Comparison of ENCODE assay signal across 20 cellular contexts in genomic region chr15:86018679-86019078, GRCh38.
DNase-seq lines count a peak whose midpoint lies in the region; ATAC-seq, FAIRE-seq and TF ChIP-seq lines count a peak whose summit lies in the region.
"Had no signal": no experiment of that assay in that cellular context is flagged by ENCODE, and none has a peak within 500 bp of the region (broad histone marks: within the 10 kb centered on the region; RNA-seq: fewer than 3 reads in every experiment).

No MANE protein-coding gene starts in this region.

- peaks cover 0 to 1% of the 10 kb centered on the region in 2 donors for H3K4me1 Mint-ChIP-seq in effector memory CD8-positive, alpha-beta T cell (ENCODE audit: low read depth in 2 of 2)
- H3K4me1 Mint-ChIP-seq: CD4-positive, CD25-positive, alpha-beta regulatory T cell; CD8-positive, alpha-beta memory T cell had no signal

- no peaks in the 10 kb centered on the region for H3F3A ChIP-seq in OCI-LY1 (ENCODE audit: insufficient read depth, low read length)

- RAD21 ChIA-PET in GM12878 (lab: Charles Lee; ENCODE audit: unreplicated experiment), result no interaction called here

- SMC1A ChIA-PET in GM12878 (lab: Charles Lee; ENCODE audit: uncharacterized antibody, unreplicated experiment), result no interaction called here

- no peak overlapping the region for H3K4me3 Mint-ChIP-seq in effector memory CD8-positive, alpha-beta T cell
- H3K4me3 Mint-ChIP-seq: CD4-positive, CD25-positive, alpha-beta regulatory T cell; CD8-positive, alpha-beta memory T cell had no signal

- H4K20me1 ChIP-seq in OCI-LY1 (ENCODE audit: insufficient read depth, low read length) (no peaks in the 10 kb centered on the region), GM12878 (ENCODE audit: control insufficient read depth, insufficient read depth) (no peaks in the 10 kb centered on the region)

- H3K4me2 ChIP-seq in OCI-LY1 (ENCODE audit: low read length) (peak overlapping the region; percentile 43), GM12878 (ENCODE audit: control insufficient read depth, insufficient read depth) (no peak overlapping the region)

- 25% methylated on average over 5 of the region's 5 CpGs for WGBS in GM12878 (ENCODE audit: insufficient coverage, insufficient replicate concordance, low lambda C conversion rate, missing lambda C conversion rate)
- WGBS in upper lobe of left lung, 2 donors, result 57 to 72% methylated on average over 5 of the region's 5 CpGs

- no peak for TF ChIP-seq CTCF in OCI-LY1 (IDR thresholded peaks at IDR 0.05; ENCODE audit: low read length)
- TF ChIP-seq CTCF in GM12878 (IDR thresholded peaks at IDR 0.05 in 2 of 3, conservative IDR thresholded peaks at IDR 0.05 in 1 of 3; ENCODE audit: control insufficient read depth in 2 of 3, extremely low read depth in 1 of 3, insufficient read depth in 1 of 3, low read depth in 3 of 3, low read length in 3 of 3), result no peak
- no peak for TF ChIP-seq CTCF in upper lobe of left lung (IDR thresholded peaks at IDR 0.05)

- DNase-seq in GM12878 (ENCODE audit: low read depth, low spot score), result no peak
- no peak for DNase-seq in effector memory CD8-positive, alpha-beta T cell
- DNase-seq in upper lobe of left lung, result no peak
- DNase-seq: ACHN; BE2C; C1 segment of cervical spinal cord; CD4-positive, CD25-positive, alpha-beta regulatory T cell; CD8-positive, alpha-beta memory T cell; COR-L47; DMS 273 treated with DMSO at 0.1 percent for 48 hours; DMS53; DND-41; EL; GM23248; HCEC 1CT had no signal

- peak overlapping the region; percentile 4 for H3K4me3 ChIP-seq in OCI-LY1 (ENCODE audit: low read depth, low read length, poor library complexity, severe bottlenecking)
- no peak overlapping the region for H3K4me3 ChIP-seq in GM12878
- H3K4me3 ChIP-seq in upper lobe of left lung, result no peak overlapping the region
- H3K4me3 ChIP-seq: GM23248 had no signal

- H3K27me3 ChIP-seq in OCI-LY1 (ENCODE audit: insufficient read depth, low read length) (no peaks in the 10 kb centered on the region), GM12878 (replicated peaks in 1 of 2; ENCODE audit: control insufficient read depth in 2 of 2, insufficient read depth in 2 of 2, low read length in 1 of 2) (peaks cover 0 to 2% of the 10 kb centered on the region in 2 experiments; a peak in 1 of 4 replicates), upper lobe of left lung (no peaks in the 10 kb centered on the region)
- H3K27me3 ChIP-seq: BE2C had no signal

- no peaks in the 10 kb centered on the region for H3K36me3 ChIP-seq in OCI-LY1 (ENCODE audit: insufficient read depth, low read length)
- H3K36me3 ChIP-seq in GM12878 (ENCODE audit: control insufficient read depth in 2 of 2, insufficient read depth in 2 of 2, low read length in 1 of 2), result no peaks in the 10 kb centered on the region
- H3K36me3 ChIP-seq in upper lobe of left lung, result no peaks in the 10 kb centered on the region
- H3K36me3 ChIP-seq: BE2C had no signal

- H3K27me3 Mint-ChIP-seq in effector memory CD8-positive, alpha-beta T cell, result peaks cover 30 to 39% of the 10 kb centered on the region in 2 donors

- H2AFZ ChIP-seq in OCI-LY1 (ENCODE audit: low read length), result peak overlapping the region; percentile 38; the same call in 1 of the 2 replicates
- H2AFZ ChIP-seq in GM12878 (ENCODE audit: control insufficient read depth, low read depth, low read length), result no peak overlapping the region
- H2AFZ ChIP-seq: GM23248 had no signal

- CTCF ChIA-PET in GM12878 (lab: Yijun Ruan, JAX), result interaction anchor here (1.1 kb wide), 1 partner anchor 164 kb away, joined by 5 read pairs; no protein-coding TSS in a partner anchor

- in situ Hi-C loops in GM12878 (cut with MboI), result no loop called here

- no peaks in the 10 kb centered on the region for H3K9me3 Mint-ChIP-seq in effector memory CD8-positive, alpha-beta T cell
- H3K9me3 Mint-ChIP-seq: CD4-positive, CD25-positive, alpha-beta regulatory T cell had no signal

- intact Hi-C loops in GM12878 (cut with micrococcal nuclease; ENCODE audit: unreplicated experiment), result no loop called here

- no TSS peak for BruUV-seq in GM12878 (replicated peaks; lab: Mats Ljungman, UMichigan)

- TF ChIP-seq POLR2A in GM12878 (IDR thresholded peaks at IDR 0.05; ENCODE audit: low read depth, low read length), result no peak
- no peak for TF ChIP-seq POLR2A in upper lobe of left lung (IDR thresholded peaks at IDR 0.05)

- no peaks in the 10 kb centered on the region for H3K36me3 Mint-ChIP-seq in effector memory CD8-positive, alpha-beta T cell (ENCODE audit: insufficient read depth)
- H3K36me3 Mint-ChIP-seq: CD4-positive, CD25-positive, alpha-beta regulatory T cell; CD8-positive, alpha-beta memory T cell had no signal

- TF ChIP-seq EP300 in GM12878 (IDR thresholded peaks at IDR 0.05; ENCODE audit: borderline replicate concordance in 1 of 2, control insufficient read depth in 1 of 2, low read depth in 2 of 2, low read length in 2 of 2) (no peak), upper lobe of left lung (IDR thresholded peaks at IDR 0.05) (no peak)

- H3K4me1 ChIP-seq in OCI-LY1 (ENCODE audit: insufficient read depth, low read length, severe bottlenecking) (peaks cover 19% of the 10 kb centered on the region), GM12878 (ENCODE audit: control insufficient read depth, insufficient read depth, low read length) (no peaks in the 10 kb centered on the region), upper lobe of left lung (peaks cover 0 to 7% (median 0%) of the 10 kb centered on the region in 4 donors)
- H3K4me1 ChIP-seq: BE2C had no signal

- no peaks in the 10 kb centered on the region for H3K9me3 ChIP-seq in OCI-LY1 (ENCODE audit: low read length)
- no peaks in the 10 kb centered on the region for H3K9me3 ChIP-seq in GM12878 (replicated peaks; ENCODE audit: control insufficient read depth, insufficient read depth, low read length)
- H3K9me3 ChIP-seq in upper lobe of left lung, result no peaks in the 10 kb centered on the region
- H3K9me3 ChIP-seq: BE2C had no signal

- H3K27ac Mint-ChIP-seq in effector memory CD8-positive, alpha-beta T cell, result no peak overlapping the region
- H3K27ac Mint-ChIP-seq: CD4-positive, CD25-positive, alpha-beta regulatory T cell; CD8-positive, alpha-beta memory T cell had no signal

- H3K9me2 ChIP-seq in OCI-LY1 (ENCODE audit: low read depth, low read length), result no peaks in the 10 kb centered on the region

- H3K79me2 ChIP-seq in OCI-LY1 (ENCODE audit: insufficient read depth, low read length), result no peaks in the 10 kb centered on the region
- H3K79me2 ChIP-seq in GM12878 (ENCODE audit: control insufficient read depth, insufficient read depth, low read length), result no peaks in the 10 kb centered on the region

- H3K27ac ChIP-seq in OCI-LY1 (ENCODE audit: low read depth, low read length, poor library complexity, severe bottlenecking) (no peak overlapping the region), GM12878 (ENCODE audit: control insufficient read depth, insufficient read depth) (no peak overlapping the region), upper lobe of left lung (no peak overlapping the region)
- H3K27ac ChIP-seq: GM23248, HL-60 had no signal

- POLR2A ChIA-PET in GM12878 (lab: Charles Lee), result no interaction called here

- no peak for TF ChIP-seq RAD21 in GM12878 (IDR thresholded peaks at IDR 0.05; ENCODE audit: insufficient read depth, low read depth, low read length)

- ATAC-seq in GM18868 (IDR thresholded peaks at IDR 0.05; ENCODE audit: unreplicated experiment) (peak; percentile 51), GM12878 (peak; percentile 34; the same call in 2 of the 3 replicates), HG03159 (IDR thresholded peaks at IDR 0.05; ENCODE audit: unreplicated experiment) (no peak), upper lobe of left lung (ENCODE audit: low FRiP score in 2 of 2) (no peak)
- ATAC-seq in effector memory CD8-positive, alpha-beta T cell (replicated peaks), result no peak

- FAIRE-seq in GM12878 (lab: Jason Lieb, UNC), result no peak
- FAIRE-seq: GM12891 had no signal

- H3K9ac ChIP-seq in OCI-LY1 (ENCODE audit: low read length) (no peak overlapping the region), GM12878 (ENCODE audit: control insufficient read depth, insufficient read depth, low read length) (no peak overlapping the region)
- H3K9ac ChIP-seq: GM23248 had no signal

TF ChIP-seq in GM12878, 131 proteins besides CTCF, POLR2A, EP300 and RAD21 (continues in another document):
- TF ChIP-seq NKRF (conservative IDR thresholded peaks at IDR 0.05), result no peak
- TF ChIP-seq MXI1 (IDR thresholded peaks at IDR 0.05; ENCODE audit: low read depth, low read length), result no peak
- no peak for TF ChIP-seq PKNOX1 (IDR thresholded peaks at IDR 0.05)
- TF ChIP-seq CBFB (IDR thresholded peaks at IDR 0.05; ENCODE audit: low read depth), result no peak
- TF ChIP-seq PML (IDR thresholded peaks at IDR 0.05; ENCODE audit: low read length), result no peak
- TF ChIP-seq TBL1XR1 (IDR thresholded peaks at IDR 0.05; ENCODE audit: low read depth, low read length), result no peak

Comparison
In these comparisons a context has a peak if more than half of its experiments do, and no peak if none do; other contexts are left out.
1. ATAC-seq: peak in GM18868 (single experiment) and GM12878 (single experiment); none in HG03159 (single experiment), effector memory CD8-positive, alpha-beta T cell (single experiment) and upper lobe of left lung (0 of 2).